In genomic region chr2:105841551-105841950, GRCh38 we compare ENCODE assay signal across 21 cellular contexts.
DNase-seq lines count a peak whose midpoint lies in the region; ATAC-seq and TF ChIP-seq lines count a peak whose summit lies in the region.
"Had no signal": no experiment of that assay in that cellular context is flagged by ENCODE, and none has a peak within 500 bp of the region (broad histone marks: within the 10 kb centered on the region; RNA-seq: fewer than 3 reads in every experiment).

No MANE protein-coding gene starts in this region.

- H3K4me3 ChIP-seq in CD8-positive, alpha-beta memory T cell (ENCODE audit: low read length) = no peak overlapping the region
- no peak overlapping the region for H3K4me3 ChIP-seq in naive thymus-derived CD4-positive, alpha-beta T cell (ENCODE audit: low read length)
- H3K4me3 ChIP-seq: esophagus muscularis mucosa, gastroesophageal sphincter, upper lobe of left lung had no signal

- no peaks in the 10 kb centered on the region for H3K27me3 ChIP-seq in CD8-positive, alpha-beta memory T cell (ENCODE audit: insufficient read depth, low read length, poor library complexity, severe bottlenecking)
- H3K27me3 ChIP-seq in naive thymus-derived CD4-positive, alpha-beta T cell (ENCODE audit: control insufficient read depth in 2 of 2, insufficient read depth in 2 of 2, low read length in 2 of 2) = no peaks in the 10 kb centered on the region
- H3K27me3 ChIP-seq: BE2C, esophagus muscularis mucosa, gastroesophageal sphincter, upper lobe of left lung had no signal

- DNase-seq in activated CD4-positive, alpha-beta memory T cell treated with anti-CD3 and anti-CD28 coated beads for 36 hours = no peak
- no peak for DNase-seq in activated CD4-positive, alpha-beta memory T cell treated with anti-CD3 and anti-CD28 coated beads, Interleukin-2, amount 10 ng/mL, durations not matched to agents 7 days and 5 days
- no peak for DNase-seq in CD8-positive, alpha-beta memory T cell
- DNase-seq in activated T-helper 2 cell treated with anti-CD3 and anti-CD28 coated beads, Interferon-gamma antibody, Interleukin-2, Interleukin-4, amounts not matched to agents 10 μg/mL and 5 μg/mL and 100 μg/mL, durations not matched to agents 14 hours and 24 hours and 36 hours (ENCODE audit: low spot score) = no peak
- DNase-seq in naive thymus-derived CD4-positive, alpha-beta T cell = no peak
- DNase-seq in T1000 (lab: John Stamatoyannopoulos, UW) (no peak), GM19240 (ENCODE audit: insufficient read length, low spot score) (no peak)
- DNase-seq: activated CD4-positive, alpha-beta T cell treated with anti-CD3 and anti-CD28 coated beads for 48 hours; BE2C; effector CD8-positive, alpha-beta T cell; NCI-H1105; NCI-H2029; OCI-M1; stimulated activated CD4-positive, alpha-beta T cell treated with anti-CD3 and anti-CD28 coated beads, Interleukin-12 subunit alpha, Interleukin-12 subunit beta, amount 100 ng/mL, for 4 hours; stimulated activated CD4-positive, alpha-beta T cell treated with anti-CD3 and anti-CD28 coated beads, Interleukin-4, amount 100 ng/mL, for 4 hours; upper lobe of left lung had no signal

- H3K9me3 Mint-ChIP-seq in activated CD4-positive, alpha-beta memory T cell treated with anti-CD3 and anti-CD28 coated beads for 36 hours = peaks cover under 1% of the 10 kb centered on the region
- H3K9me3 Mint-ChIP-seq in activated CD4-positive, alpha-beta memory T cell treated with anti-CD3 and anti-CD28 coated beads, Interleukin-2, amount 10 ng/mL, durations not matched to agents 7 days and 5 days = peaks cover 7% of the 10 kb centered on the region
- peaks cover 3 to 10% (median 8%) of the 10 kb centered on the region in 5 donors for H3K9me3 Mint-ChIP-seq in CD8-positive, alpha-beta memory T cell
- H3K9me3 Mint-ChIP-seq in activated T-helper 2 cell treated with anti-CD3 and anti-CD28 coated beads, Interferon-gamma antibody, Interleukin-2, Interleukin-4, amounts not matched to agents 10 μg/mL and 5 μg/mL and 100 μg/mL, durations not matched to agents 14 hours and 24 hours and 36 hours = peaks cover 4% of the 10 kb centered on the region
- H3K9me3 Mint-ChIP-seq in naive thymus-derived CD4-positive, alpha-beta T cell = peaks cover 0 to 14% (median 7%) of the 10 kb centered on the region in 11 donors

- ATAC-seq in naive thymus-derived CD4-positive, alpha-beta T cell = no peak
- no peak for ATAC-seq in GM18505 (IDR thresholded peaks at IDR 0.05; ENCODE audit: unreplicated experiment)
- ATAC-seq: gastroesophageal sphincter, Right ventricle myocardium inferior had no signal

- H3K36me3 Mint-ChIP-seq in activated CD4-positive, alpha-beta memory T cell treated with anti-CD3 and anti-CD28 coated beads for 36 hours = peaks cover 20% of the 10 kb centered on the region
- H3K36me3 Mint-ChIP-seq in activated CD4-positive, alpha-beta memory T cell treated with anti-CD3 and anti-CD28 coated beads, Interleukin-2, amount 10 ng/mL, durations not matched to agents 7 days and 5 days (ENCODE audit: low read depth) = peaks cover 69% of the 10 kb centered on the region
- H3K36me3 Mint-ChIP-seq in CD8-positive, alpha-beta memory T cell = peaks cover 8 to 37% (median 16%) of the 10 kb centered on the region in 3 donors
- H3K36me3 Mint-ChIP-seq in activated T-helper 2 cell treated with anti-CD3 and anti-CD28 coated beads, Interferon-gamma antibody, Interleukin-2, Interleukin-4, amounts not matched to agents 10 μg/mL and 5 μg/mL and 100 μg/mL, durations not matched to agents 14 hours and 24 hours and 36 hours (ENCODE audit: low read depth) = peaks cover 59% of the 10 kb centered on the region
- peaks cover 6 to 56% (median 52%) of the 10 kb centered on the region in 5 donors for H3K36me3 Mint-ChIP-seq in naive thymus-derived CD4-positive, alpha-beta T cell

- POLR2A ChIA-PET in activated CD4-positive, alpha-beta memory T cell treated with anti-CD3 and anti-CD28 coated beads for 36 hours (lab: Charles Lee) = interaction anchor here (0.9 kb wide), 1 partner anchor 38 kb away, joined by 3 read pairs; no protein-coding TSS in a partner anchor
- POLR2A ChIA-PET in activated CD4-positive, alpha-beta memory T cell treated with anti-CD3 and anti-CD28 coated beads, Interleukin-2, amount 10 ng/mL, durations not matched to agents 7 days and 5 days (lab: Charles Lee) = interaction anchor here (0.9 to 1.8 kb wide), 3 partner anchors 11 to 41 kb away, joined by 3 to 4 read pairs (median 4); no protein-coding TSS in a partner anchor
- POLR2A ChIA-PET in CD8-positive, alpha-beta memory T cell (lab: Charles Lee) = no interaction called here
- POLR2A ChIA-PET in naive thymus-derived CD4-positive, alpha-beta T cell (lab: Charles Lee) = interaction anchor here (0.7 kb wide), 1 partner anchor 33 kb away, joined by 3 read pairs; no protein-coding TSS in a partner anchor

- peak overlapping the region; percentile 49 for H3K27ac Mint-ChIP-seq in activated CD4-positive, alpha-beta memory T cell treated with anti-CD3 and anti-CD28 coated beads for 36 hours
- no peak overlapping the region for H3K27ac Mint-ChIP-seq in activated CD4-positive, alpha-beta memory T cell treated with anti-CD3 and anti-CD28 coated beads, Interleukin-2, amount 10 ng/mL, durations not matched to agents 7 days and 5 days
- H3K27ac Mint-ChIP-seq in CD8-positive, alpha-beta memory T cell = peak overlapping the region in 7 of 8 donors; percentile 3 to 89 (median 79)
- H3K27ac Mint-ChIP-seq in activated T-helper 2 cell treated with anti-CD3 and anti-CD28 coated beads, Interferon-gamma antibody, Interleukin-2, Interleukin-4, amounts not matched to agents 10 μg/mL and 5 μg/mL and 100 μg/mL, durations not matched to agents 14 hours and 24 hours and 36 hours = peak overlapping the region; percentile 64
- peak overlapping the region in 6 of 9 donors; percentile 39 to 83 (median 72) for H3K27ac Mint-ChIP-seq in naive thymus-derived CD4-positive, alpha-beta T cell

- H3K9me3 ChIP-seq in CD8-positive, alpha-beta memory T cell (ENCODE audit: low read length) = no peaks in the 10 kb centered on the region
- peaks cover 0 to 10% (median 0%) of the 10 kb centered on the region in 3 experiments for H3K9me3 ChIP-seq in naive thymus-derived CD4-positive, alpha-beta T cell (ENCODE audit: control insufficient read depth in 2 of 3, low read length in 3 of 3)
- H3K9me3 ChIP-seq: BE2C, esophagus muscularis mucosa, gastroesophageal sphincter, upper lobe of left lung had no signal

- intact Hi-C loops in activated CD4-positive, alpha-beta memory T cell treated with anti-CD3 and anti-CD28 coated beads for 36 hours (cut with micrococcal nuclease) = loop anchor here (1.0 kb wide), 1 partner anchor 15 kb away; no protein-coding TSS in a partner anchor
- intact Hi-C loops in activated T-helper 2 cell treated with anti-CD3 and anti-CD28 coated beads, Interferon-gamma antibody, Interleukin-2, Interleukin-4, amounts not matched to agents 10 μg/mL and 5 μg/mL and 100 μg/mL, durations not matched to agents 14 hours and 24 hours and 36 hours (cut with micrococcal nuclease) = loop anchor here (1.0 to 2.0 kb wide), 5 partner anchors 15 to 95 kb away; no protein-coding TSS in a partner anchor
- intact Hi-C loops in naive thymus-derived CD4-positive, alpha-beta T cell (cut with micrococcal nuclease) = no loop called here

- peaks cover 84% of the 10 kb centered on the region for H3K4me1 Mint-ChIP-seq in activated CD4-positive, alpha-beta memory T cell treated with anti-CD3 and anti-CD28 coated beads for 36 hours (ENCODE audit: low read depth)
- H3K4me1 Mint-ChIP-seq in activated CD4-positive, alpha-beta memory T cell treated with anti-CD3 and anti-CD28 coated beads, Interleukin-2, amount 10 ng/mL, durations not matched to agents 7 days and 5 days = peaks cover 66% of the 10 kb centered on the region
- peaks cover 83 to 94% (median 90%) of the 10 kb centered on the region in 3 donors for H3K4me1 Mint-ChIP-seq in CD8-positive, alpha-beta memory T cell
- H3K4me1 Mint-ChIP-seq in activated T-helper 2 cell treated with anti-CD3 and anti-CD28 coated beads, Interferon-gamma antibody, Interleukin-2, Interleukin-4, amounts not matched to agents 10 μg/mL and 5 μg/mL and 100 μg/mL, durations not matched to agents 14 hours and 24 hours and 36 hours (ENCODE audit: low read depth) = peaks cover 76% of the 10 kb centered on the region
- H3K4me1 Mint-ChIP-seq in naive thymus-derived CD4-positive, alpha-beta T cell = peaks cover 64 to 98% (median 86%) of the 10 kb centered on the region in 7 donors

- peaks cover 85% of the 10 kb centered on the region for H3K4me1 ChIP-seq in CD8-positive, alpha-beta memory T cell (ENCODE audit: insufficient read depth, low read length)
- H3K4me1 ChIP-seq in naive thymus-derived CD4-positive, alpha-beta T cell (ENCODE audit: control insufficient read depth in 2 of 2, insufficient read depth in 2 of 2, low read length in 2 of 2) = peaks cover 64 to 65% of the 10 kb centered on the region in 2 donors
- H3K4me1 ChIP-seq: BE2C had no signal

- H3K4me3 Mint-ChIP-seq in activated CD4-positive, alpha-beta memory T cell treated with anti-CD3 and anti-CD28 coated beads for 36 hours = no peak overlapping the region
- H3K4me3 Mint-ChIP-seq in activated CD4-positive, alpha-beta memory T cell treated with anti-CD3 and anti-CD28 coated beads, Interleukin-2, amount 10 ng/mL, durations not matched to agents 7 days and 5 days = no peak overlapping the region
- H3K4me3 Mint-ChIP-seq in CD8-positive, alpha-beta memory T cell = peak overlapping the region in 4 of 7 donors; percentile 1 to 38 (median 24)
- no peak overlapping the region for H3K4me3 Mint-ChIP-seq in activated T-helper 2 cell treated with anti-CD3 and anti-CD28 coated beads, Interferon-gamma antibody, Interleukin-2, Interleukin-4, amounts not matched to agents 10 μg/mL and 5 μg/mL and 100 μg/mL, durations not matched to agents 14 hours and 24 hours and 36 hours (ENCODE audit: low read depth)
- peak overlapping the region in 5 of 10 donors; percentile 11 to 71 (median 59) for H3K4me3 Mint-ChIP-seq in naive thymus-derived CD4-positive, alpha-beta T cell
- H3K4me3 Mint-ChIP-seq: brain had no signal

- H3K27ac ChIP-seq in CD8-positive, alpha-beta memory T cell (ENCODE audit: low read depth, low read length) = no peak overlapping the region
- no peak overlapping the region for H3K27ac ChIP-seq in naive thymus-derived CD4-positive, alpha-beta T cell (ENCODE audit: low read depth, low read length)
- H3K27ac ChIP-seq: esophagus muscularis mucosa, gastroesophageal sphincter, upper lobe of left lung had no signal

- CTCF ChIA-PET in activated CD4-positive, alpha-beta memory T cell treated with anti-CD3 and anti-CD28 coated beads for 36 hours (lab: Charles Lee) = interaction anchor here (1.1 kb wide), 1 partner anchor 38 kb away, joined by 4 read pairs; no protein-coding TSS in a partner anchor
- CTCF ChIA-PET in activated CD4-positive, alpha-beta memory T cell treated with anti-CD3 and anti-CD28 coated beads, Interleukin-2, amount 10 ng/mL, durations not matched to agents 7 days and 5 days (lab: Charles Lee) = interaction anchor here (0.6 kb wide), 1 partner anchor 11 kb away, joined by 3 read pairs; no protein-coding TSS in a partner anchor
- CTCF ChIA-PET in CD8-positive, alpha-beta memory T cell (lab: Charles Lee) = interaction anchor here (1.7 kb wide), 1 partner anchor 8 kb away, joined by 4 read pairs; no protein-coding TSS in a partner anchor
- CTCF ChIA-PET in naive thymus-derived CD4-positive, alpha-beta T cell (lab: Charles Lee) = no interaction called here

- H3K36me3 ChIP-seq in CD8-positive, alpha-beta memory T cell (ENCODE audit: insufficient read depth, low read length) = no peaks in the 10 kb centered on the region
- peaks cover 0 to 2% (median 0%) of the 10 kb centered on the region in 3 experiments for H3K36me3 ChIP-seq in naive thymus-derived CD4-positive, alpha-beta T cell (ENCODE audit: control insufficient read depth in 2 of 3, insufficient read depth in 3 of 3, low read length in 3 of 3)
- H3K36me3 ChIP-seq: BE2C, esophagus muscularis mucosa, gastroesophageal sphincter, upper lobe of left lung had no signal

- no peak for TF ChIP-seq POLR2A in GM18505 (IDR thresholded peaks at IDR 0.05; ENCODE audit: borderline replicate concordance, extremely low read depth, insufficient read depth, insufficient read length)

- H3K27me3 Mint-ChIP-seq in activated CD4-positive, alpha-beta memory T cell treated with anti-CD3 and anti-CD28 coated beads for 36 hours = no peaks in the 10 kb centered on the region
- no peaks in the 10 kb centered on the region for H3K27me3 Mint-ChIP-seq in activated CD4-positive, alpha-beta memory T cell treated with anti-CD3 and anti-CD28 coated beads, Interleukin-2, amount 10 ng/mL, durations not matched to agents 7 days and 5 days
- peaks cover 0 to 1% of the 10 kb centered on the region in 2 donors for H3K27me3 Mint-ChIP-seq in CD8-positive, alpha-beta memory T cell
- no peaks in the 10 kb centered on the region for H3K27me3 Mint-ChIP-seq in activated T-helper 2 cell treated with anti-CD3 and anti-CD28 coated beads, Interferon-gamma antibody, Interleukin-2, Interleukin-4, amounts not matched to agents 10 μg/mL and 5 μg/mL and 100 μg/mL, durations not matched to agents 14 hours and 24 hours and 36 hours (ENCODE audit: low read depth)
- no peaks in the 10 kb centered on the region for H3K27me3 Mint-ChIP-seq in naive thymus-derived CD4-positive, alpha-beta T cell
- H3K27me3 Mint-ChIP-seq: brain had no signal

Comparison
In these comparisons a context has a peak if more than half of its experiments do, and no peak if none do; other contexts are left out.
1. H3K4me3 Mint-ChIP-seq: peak in CD8-positive, alpha-beta memory T cell (4 of 7); none in activated CD4-positive, alpha-beta memory T cell treated with anti-CD3 and anti-CD28 coated beads for 36 hours (single experiment), activated CD4-positive, alpha-beta memory T cell treated with anti-CD3 and anti-CD28 coated beads, Interleukin-2, amount 10 ng/mL, durations not matched to agents 7 days and 5 days (single experiment) and activated T-helper 2 cell treated with anti-CD3 and anti-CD28 coated beads, Interferon-gamma antibody, Interleukin-2, Interleukin-4, amounts not matched to agents 10 μg/mL and 5 μg/mL and 100 μg/mL, durations not matched to agents 14 hours and 24 hours and 36 hours (single experiment).
2. intact Hi-C loops: an anchor here in activated CD4-positive, alpha-beta memory T cell treated with anti-CD3 and anti-CD28 coated beads for 36 hours (1.0 kb wide) and activated T-helper 2 cell treated with anti-CD3 and anti-CD28 coated beads, Interferon-gamma antibody, Interleukin-2, Interleukin-4, amounts not matched to agents 10 μg/mL and 5 μg/mL and 100 μg/mL, durations not matched to agents 14 hours and 24 hours and 36 hours (1.0 to 2.0 kb wide); none called in naive thymus-derived CD4-positive, alpha-beta T cell.